ENCODE assay signal across 8 cellular contexts in the genomic region with DNA sequence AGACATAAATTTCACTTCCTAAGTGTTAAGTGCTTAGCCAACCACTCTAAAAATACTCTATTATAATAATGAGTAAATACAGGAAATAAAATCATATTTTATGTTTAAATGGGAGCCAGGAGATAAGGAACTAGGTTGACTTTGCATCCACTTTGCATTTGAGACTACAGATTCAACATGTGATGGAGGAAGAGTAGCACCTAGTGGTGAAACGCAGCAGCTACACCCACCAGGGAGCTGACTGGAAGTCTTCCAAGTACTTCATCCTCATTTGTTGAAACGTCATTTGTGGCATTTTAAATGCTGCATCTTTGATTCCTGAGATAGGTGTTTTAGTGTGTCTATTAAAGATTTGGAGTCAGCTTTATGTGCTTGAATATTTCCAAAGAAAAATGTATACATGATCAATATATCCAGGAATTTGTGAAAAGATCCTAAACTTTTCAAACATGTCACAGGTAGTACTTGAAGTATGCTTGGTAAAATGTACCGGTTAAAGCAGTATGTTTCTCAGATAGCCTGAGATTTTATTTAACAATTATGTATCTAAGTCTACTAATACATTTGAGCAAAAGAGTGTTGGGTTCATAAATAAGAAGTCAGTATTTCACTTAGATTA. TPM values are rescaled to one million over a fixed set of nuclear protein-coding genes. Genes with fewer than 3 reads are reported as not detected.
A peak's percentile ranks its signal among the peaks of the same experiment; 100 is the strongest.
DNase-seq lines count a peak whose midpoint lies in the region; ATAC-seq and TF ChIP-seq lines count a peak whose summit lies in the region.

No MANE protein-coding gene starts in this region.

- H3K27ac ChIP-seq in foreskin keratinocyte (no peak overlapping the region), parathyroid adenoma (no peak overlapping the region), vagina (no peak overlapping the region)

- H3K4me3 ChIP-seq in LNCaP clone FGC (ENCODE audit: low read depth, low read length) (no peak overlapping the region), parathyroid adenoma (ENCODE audit: low read depth, low read length) (no peak overlapping the region), vagina (no peak overlapping the region)

- H3K9ac ChIP-seq in parathyroid adenoma: no peak overlapping the region

- H3K27me3 ChIP-seq in foreskin keratinocyte: peaks cover 38% of the 10 kb centered on the region
- no peaks in the 10 kb centered on the region for H3K27me3 ChIP-seq in parathyroid adenoma (ENCODE audit: control insufficient read depth, insufficient read depth, low read length)
- H3K27me3 ChIP-seq in vagina: no peaks in the 10 kb centered on the region

- peak; percentile 75 for ATAC-seq in foreskin keratinocyte

- intact Hi-C loops in vagina (cut with DNase I): loop anchor here (10.0 kb wide), 1 partner anchor 1029 kb away; no protein-coding TSS in a partner anchor

- no peak for TF ChIP-seq POLR2A in vagina (IDR thresholded peaks at IDR 0.05)

- H3K9me3 ChIP-seq in parathyroid adenoma (ENCODE audit: control insufficient read depth, low read length) (no peaks in the 10 kb centered on the region), vagina (no peaks in the 10 kb centered on the region)

- TF ChIP-seq CTCF in LNCaP clone FGC (IDR thresholded peaks at IDR 0.05; ENCODE audit: control insufficient read depth, extremely low read depth, insufficient read depth): peak; percentile 98
- TF ChIP-seq CTCF in foreskin keratinocyte (conservative IDR thresholded peaks at IDR 0.05): peak; percentile 98
- TF ChIP-seq CTCF in parathyroid adenoma (IDR thresholded peaks at IDR 0.05): peak; percentile 91
- TF ChIP-seq CTCF in vagina (IDR thresholded peaks at IDR 0.05): peak; percentile 79 to 95 (median 85)

- H3K36me3 ChIP-seq in parathyroid adenoma (ENCODE audit: control insufficient read depth, insufficient read depth, low read length) (no peaks in the 10 kb centered on the region), vagina (no peaks in the 10 kb centered on the region)

- H2AFZ ChIP-seq in parathyroid adenoma: no peak overlapping the region

- H3K4me2 ChIP-seq in parathyroid adenoma (ENCODE audit: low read length): no peak overlapping the region

- H3K79me2 ChIP-seq in parathyroid adenoma: no peaks in the 10 kb centered on the region

- no peaks in the 10 kb centered on the region for H3K4me1 ChIP-seq in foreskin keratinocyte
- no peaks in the 10 kb centered on the region for H3K4me1 ChIP-seq in parathyroid adenoma
- H3K4me1 ChIP-seq in vagina: no peaks in the 10 kb centered on the region

- DNase-seq in GDM1 (lab: John Stamatoyannopoulos, UW) (peak; percentile 77), H4 (ENCODE audit: low spot score) (peak; percentile 52), LNCaP clone FGC (ENCODE audit: low read depth) (peak; percentile 55), SHP77 treated with DMSO at 0.1 percent for 48 hours (lab: John Stamatoyannopoulos, UW) (peak; percentile 8), foreskin keratinocyte (peak in 1 of 2 donors; percentile 56), vagina (ENCODE audit: extremely low spot score in 2 of 2) (no peak)
- peak; percentile 44 for DNase-seq in activated effector memory CD4-positive, alpha-beta T cell treated with Interleukin-2 at 50 U/mL for 16 hours

RNA-seq across cellular contexts. Expression of a gene that starts 17.4 kb away (rescaled TPM):
- total RNA-seq in H4 (2014; rRNA removed; shearing (Covaris generic)): 2.2 and 2.7 TPM in 2 replicates
- total RNA-seq in foreskin keratinocyte: 24.4 and 45.8 TPM in 2 replicates
- polyA plus RNA-seq in foreskin keratinocyte: 6.5 and 14.2 TPM in 2 replicates
- total RNA-seq in vagina: 57.2 TPM

RNA-seq across cellular contexts. Expression of a gene that starts 44.7 kb away (rescaled TPM):
- total RNA-seq in H4 (2014; rRNA removed; shearing (Covaris generic)): not detected in 2 replicates
- not detected in 2 replicates for total RNA-seq in foreskin keratinocyte
- 0.03 TPM in 1 of 2 replicates, not detected in the other for polyA plus RNA-seq in foreskin keratinocyte
- not detected for total RNA-seq in vagina

Comparison
In these comparisons a context has a peak if more than half of its experiments do, and no peak if none do; other contexts are left out.
1. DNase-seq: peak in GDM1 (single experiment), H4 (single experiment), LNCaP clone FGC (single experiment), SHP77 treated with DMSO at 0.1 percent for 48 hours (single experiment) and activated effector memory CD4-positive, alpha-beta T cell treated with Interleukin-2 at 50 U/mL for 16 hours (single experiment); none in vagina (0 of 2).
2. Peak in every context shown above with its lines, with median percentiles within 50 percentile points of each other: CTCF ChIP-seq.